Comparison of ENCODE assay signal across 27 cellular contexts in the genomic region with DNA sequence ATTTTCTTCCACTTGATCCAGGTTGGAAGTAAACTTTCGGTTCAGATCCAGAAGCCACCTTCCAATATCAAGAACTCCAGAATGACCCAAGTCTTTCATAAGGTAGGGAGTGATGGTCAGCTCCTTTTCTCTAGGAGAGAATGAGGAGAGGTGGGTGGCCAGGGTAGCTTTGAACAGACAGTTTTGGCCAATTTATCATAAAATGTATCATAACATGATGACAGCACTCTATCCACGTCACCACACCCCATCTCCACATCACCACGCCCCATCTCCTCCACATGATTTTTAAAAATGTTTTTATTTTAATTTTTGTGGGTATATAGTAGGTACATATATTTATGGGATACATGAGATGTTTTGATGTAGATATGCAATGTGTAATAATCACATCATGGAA.
"Had no signal": no experiment of that assay in that cellular context is flagged by ENCODE, and none has a peak within 500 bp of the region (broad histone marks: within the 10 kb centered on the region; RNA-seq: fewer than 3 reads in every experiment).

No MANE protein-coding gene starts in this region.

- H3K4me1 ChIP-seq: esophagus squamous epithelium, foreskin keratinocyte, gastrocnemius medialis, gastroesophageal sphincter, heart left ventricle, heart right ventricle had no signal

- H3K4me3 Mint-ChIP-seq: dendritic cell treated with granulocyte-macrophage colony-stimulating factor and Interleukin-4, amounts not matched to agents 40 ng/mL and 50 ng/mL, for 4 days; effector memory CD8-positive, alpha-beta T cell; endodermal cell had no signal

- H3K36me3 ChIP-seq: esophagus squamous epithelium, gastrocnemius medialis, gastroesophageal sphincter, heart left ventricle, heart right ventricle had no signal

- H3K9me3 Mint-ChIP-seq: dendritic cell treated with granulocyte-macrophage colony-stimulating factor and Interleukin-4, amounts not matched to agents 40 ng/mL and 50 ng/mL, for 4 days; effector memory CD8-positive, alpha-beta T cell had no signal

- DNase-seq: cortex of kidney; dermis blood vessel endothelial cell; dorsolateral prefrontal cortex; effector CD4-positive, alpha-beta T cell; effector CD8-positive, alpha-beta T cell; effector memory CD4-positive, alpha-beta T cell; effector memory CD8-positive, alpha-beta T cell; endodermal cell; erythroblast; esophagus squamous epithelium; foreskin fibroblast; foreskin keratinocyte; foreskin melanocyte; gastrocnemius medialis; glutamatergic neuron; head of caudate nucleus; heart left ventricle; heart right ventricle had no signal

- H3K27ac Mint-ChIP-seq: dendritic cell treated with granulocyte-macrophage colony-stimulating factor and Interleukin-4, amounts not matched to agents 40 ng/mL and 50 ng/mL, for 4 days; effector memory CD8-positive, alpha-beta T cell; endodermal cell had no signal

- FAIRE-seq: colon, endometrium, endothelial cell of umbilical vein, frontal cortex had no signal

- H3K9me3 ChIP-seq: esophagus squamous epithelium, gastrocnemius medialis, gastroesophageal sphincter, heart left ventricle, heart right ventricle had no signal

- ATAC-seq: effector memory CD8-positive, alpha-beta T cell; esophagus mucosa; foreskin keratinocyte; gastrocnemius medialis; gastroesophageal sphincter; heart left ventricle; heart right ventricle had no signal

- H3K27ac ChIP-seq: coronary artery, dorsolateral prefrontal cortex, epithelial cell of prostate, esophagus squamous epithelium, foreskin keratinocyte, gastrocnemius medialis, gastroesophageal sphincter, heart left ventricle, heart right ventricle had no signal

- H3K4me3 ChIP-seq: coronary artery, dorsolateral prefrontal cortex, esophagus squamous epithelium, gastrocnemius medialis, gastroesophageal sphincter, heart left ventricle, heart right ventricle had no signal
